19 cellular contexts compared by ENCODE assay signal in the genomic region with DNA sequence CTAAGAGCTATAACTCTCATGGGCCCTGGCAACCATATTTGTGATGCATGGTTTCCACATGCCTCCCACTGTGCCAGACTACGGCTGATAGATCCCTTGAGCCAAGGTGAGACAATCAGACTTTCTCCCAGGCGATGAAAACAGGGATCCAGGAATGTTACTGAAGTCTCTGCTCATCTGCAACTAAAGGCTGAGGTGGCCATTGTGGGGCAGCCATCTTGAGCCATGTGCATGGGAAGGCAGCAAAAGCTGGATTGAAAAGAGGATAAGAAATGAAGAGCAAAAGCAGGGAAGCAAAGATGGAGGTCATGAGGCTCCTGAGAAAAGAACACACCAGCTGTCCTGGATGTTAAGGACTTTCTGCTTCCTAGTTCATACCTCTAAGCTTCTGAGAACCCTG. TPM values are rescaled to one million over a fixed set of nuclear protein-coding genes. Genes with fewer than 3 reads are reported as not detected.
DNase-seq lines count a peak whose midpoint lies in the region; ATAC-seq, FAIRE-seq and TF ChIP-seq lines count a peak whose summit lies in the region.
"Had no signal": no experiment of that assay in that cellular context is flagged by ENCODE, and none has a peak within 500 bp of the region (broad histone marks: within the 10 kb centered on the region; RNA-seq: fewer than 3 reads in every experiment).

No MANE protein-coding gene starts in this region.

- no peak overlapping the region for H2AFZ ChIP-seq in HepG2 (ENCODE audit: low read length)

- TF ChIP-seq RAD21 in HepG2 (CRISPR knock-in tag; IDR thresholded peaks at IDR 0.05), result no peak

- POLR2A ChIA-PET in HepG2 (lab: Yijun Ruan, JAX), result no interaction called here

- in situ Hi-C loops in HepG2 (cut with HindIII; ENCODE audit: extremely low pct_ligation_motif_present, low pct_unique_long_range_greater_than_20kb), result no loop called here

- no peaks in the 10 kb centered on the region for H3K79me1 ChIP-seq in mesendoderm (ENCODE audit: low read length)

- H3K79me2 ChIP-seq in HepG2 (ENCODE audit: insufficient read depth, low read length) (peaks cover 54% of the 10 kb centered on the region), mesendoderm (ENCODE audit: control insufficient read depth, insufficient read depth, low read length) (peaks cover 84% of the 10 kb centered on the region)

- no peak overlapping the region for H3K4ac ChIP-seq in mesendoderm (ENCODE audit: low read depth, low read length)

- no peak overlapping the region for H2BK15ac ChIP-seq in mesendoderm (replicated peaks; ENCODE audit: low read depth)

- H4K20me1 ChIP-seq in HepG2 (ENCODE audit: insufficient read depth, low read length), result peaks cover 7% of the 10 kb centered on the region; the same call in 1 of the 2 replicates

- H3K9me3 ChIP-seq in HepG2 (ENCODE audit: low read length), result no peaks in the 10 kb centered on the region
- H3K9me3 ChIP-seq in right lobe of liver, result no peaks in the 10 kb centered on the region
- no peaks in the 10 kb centered on the region for H3K9me3 ChIP-seq in vagina
- H3K9me3 ChIP-seq in aorta (ENCODE audit: control insufficient read depth, low read length), result no peaks in the 10 kb centered on the region
- H3K9me3 ChIP-seq: Peyer's patch, SK-N-SH had no signal

- TF ChIP-seq POLR2A in HepG2 (IDR thresholded peaks at IDR 0.05; ENCODE audit: insufficient read depth in 1 of 2, low read depth in 2 of 2, low read length in 2 of 2), result no peak
- no peak for TF ChIP-seq POLR2A in right lobe of liver (IDR thresholded peaks at IDR 0.05)
- no peak for TF ChIP-seq POLR2A in vagina (IDR thresholded peaks at IDR 0.05)

- H2BK120ac ChIP-seq in mesendoderm (ENCODE audit: low read depth, low read length), result no peak overlapping the region

- H3K27ac ChIP-seq in HepG2 (ENCODE audit: extremely low read length, insufficient read depth, low read length) (no peak overlapping the region), right lobe of liver (no peak overlapping the region), mesendoderm (ENCODE audit: low read depth, low read length) (no peak overlapping the region), vagina (no peak overlapping the region), aorta (ENCODE audit: low read depth in 1 of 2, low read length in 2 of 2) (no peak overlapping the region)
- H3K27ac ChIP-seq: Peyer's patch had no signal

- H3K4me2 ChIP-seq in HepG2 (ENCODE audit: low read depth, low read length) (peak overlapping the region; percentile 1; the same call in 1 of the 2 replicates), mesendoderm (ENCODE audit: low read length) (no peak overlapping the region)
- H3K4me2 ChIP-seq: SK-N-SH had no signal

- CTCF ChIA-PET in HepG2 (lab: Yijun Ruan, JAX; ENCODE audit: low intra/inter-chr PET ratio, low total read pairs), result no interaction called here

- H3K4me3 ChIP-seq in HepG2 (replicated peaks in 1 of 3; ENCODE audit: insufficient read depth in 1 of 3, low read depth in 2 of 3, low read length in 3 of 3), result no peak overlapping the region
- no peak overlapping the region for H3K4me3 ChIP-seq in right lobe of liver
- H3K4me3 ChIP-seq in mesendoderm (ENCODE audit: low read length), result no peak overlapping the region
- H3K4me3 ChIP-seq in vagina, result no peak overlapping the region
- H3K4me3 ChIP-seq in aorta (ENCODE audit: low read length in 2 of 2), result no peak overlapping the region

- TF ChIP-seq CTCF in HepG2 (CRISPR knock-in tag; IDR thresholded peaks at IDR 0.05) (no peak), right lobe of liver (IDR thresholded peaks at IDR 0.05) (no peak), vagina (IDR thresholded peaks at IDR 0.05) (no peak)

- H3K18ac ChIP-seq in mesendoderm (ENCODE audit: low read length), result no peak overlapping the region

- H3K36me3 ChIP-seq in HepG2 (replicated peaks in 1 of 2; ENCODE audit: control insufficient read depth in 1 of 2, insufficient read depth in 2 of 2, low read length in 2 of 2), result no peaks in the 10 kb centered on the region
- no peaks in the 10 kb centered on the region for H3K36me3 ChIP-seq in right lobe of liver
- no peaks in the 10 kb centered on the region for H3K36me3 ChIP-seq in mesendoderm (ENCODE audit: control insufficient read depth, insufficient read depth, low read length)
- H3K36me3 ChIP-seq in vagina, result no peaks in the 10 kb centered on the region
- no peaks in the 10 kb centered on the region for H3K36me3 ChIP-seq in aorta (ENCODE audit: control insufficient read depth in 1 of 2, insufficient read depth in 2 of 2, low read length in 1 of 2)
- H3K36me3 ChIP-seq: Peyer's patch had no signal

- no peak overlapping the region for H3K9ac ChIP-seq in HepG2 (ENCODE audit: insufficient read depth, low read depth, low read length)
- no peak overlapping the region for H3K9ac ChIP-seq in mesendoderm (ENCODE audit: low read length)
- H3K9ac ChIP-seq: SK-N-SH had no signal

- intact Hi-C loops in HepG2 (cut with micrococcal nuclease; ENCODE audit: unreplicated experiment), result no loop called here
- intact Hi-C loops in right lobe of liver (cut with DNase I), result no loop called here
- intact Hi-C loops in vagina (cut with DNase I), result no loop called here
- intact Hi-C loops in aorta (cut with DNase I), result no loop called here

- H3K56ac ChIP-seq in mesendoderm (ENCODE audit: low read length), result no peak overlapping the region

- H4K5ac ChIP-seq in mesendoderm (ENCODE audit: low read length), result peak overlapping the region; percentile 37

- no peak overlapping the region for H2AK5ac ChIP-seq in mesendoderm (ENCODE audit: low read length)

- BruUV-seq in HepG2 (replicated peaks; lab: Mats Ljungman, UMichigan), result no TSS peak

- H4K8ac ChIP-seq in mesendoderm (ENCODE audit: low read depth, low read length), result no peak overlapping the region

- H3K4me1 ChIP-seq in HepG2 (ENCODE audit: insufficient read depth, low read length) (no peaks in the 10 kb centered on the region), right lobe of liver (peaks cover 0 to 3% (median under 1%) of the 10 kb centered on the region in 4 donors), mesendoderm (ENCODE audit: control insufficient read depth, low read depth, low read length) (peaks cover 13% of the 10 kb centered on the region), vagina (peaks cover 4% of the 10 kb centered on the region), aorta (ENCODE audit: control insufficient read depth in 1 of 2, insufficient read depth in 2 of 2, low read length in 2 of 2) (peaks cover 0 to 2% of the 10 kb centered on the region in 2 donors)

- DNase-seq in HepG2 (ENCODE audit: low spot score) (no peak), right lobe of liver (no peak), NCI-H69 (lab: John Stamatoyannopoulos, UW) (peak; percentile 45), mesendoderm (no peak), vagina (ENCODE audit: extremely low spot score in 2 of 2) (no peak), aorta (no peak)
- DNase-seq: CD8-positive, alpha-beta memory T cell; EL; H7; IMR-90; MV-4-11; NCI-H1436 treated with DMSO at 0.1 percent for 48 hours; NCI-H2081; NCI-H226; NCI-H82; Peyer's patch; Right ventricle myocardium superior; SK-N-SH had no signal

- H3K27me3 ChIP-seq in HepG2 (ENCODE audit: control insufficient read depth in 1 of 2, insufficient read depth in 2 of 2, low read length in 2 of 2) (peaks cover 0 to 12% of the 10 kb centered on the region in 2 experiments; a peak in 2 of 5 replicates), right lobe of liver (peaks cover 0 to 2% of the 10 kb centered on the region in 2 donors), mesendoderm (ENCODE audit: insufficient read depth, low read length, poor library complexity) (no peaks in the 10 kb centered on the region), vagina (no peaks in the 10 kb centered on the region), aorta (ENCODE audit: control insufficient read depth in 1 of 2, insufficient read depth in 2 of 2, low read length in 1 of 2) (peaks cover 0 to 1% of the 10 kb centered on the region in 2 donors)
- H3K27me3 ChIP-seq: Peyer's patch had no signal

- no peak for FAIRE-seq in HepG2 (lab: Jason Lieb, UNC)

- no peak overlapping the region for H2BK5ac ChIP-seq in mesendoderm (ENCODE audit: low read length)

- 40% methylated on average over 2 of the region's 2 CpGs for WGBS in HepG2 (ENCODE audit: low lambda C conversion rate)
- 86% methylated on average over 2 of the region's 2 CpGs for WGBS in right lobe of liver (ENCODE audit: insufficient coverage, low coverage, low lambda C conversion rate, missing lambda C conversion rate)
- no CpG with 5 or more reads among the region's 2 CpGs for WGBS in mesendoderm (ENCODE audit: extremely low coverage, insufficient coverage, low lambda C conversion rate)
- WGBS in aorta, 2 donors, result 82 to 93% methylated on average over 2 of the region's 2 CpGs

- no peak overlapping the region for H3K23ac ChIP-seq in mesendoderm (ENCODE audit: low read length)

- no peak for TF ChIP-seq EP300 in HepG2 (IDR thresholded peaks at IDR 0.05; ENCODE audit: low read depth in 2 of 2, low read length in 2 of 2)
- no peak for TF ChIP-seq EP300 in HepG2 (CRISPR knock-in tag; IDR thresholded peaks at IDR 0.05; ENCODE audit: borderline replicate concordance)

- ATAC-seq in HepG2 (no peak), right lobe of liver (no peak), GM21825 (IDR thresholded peaks at IDR 0.05; ENCODE audit: unreplicated experiment) (no peak), aorta (ENCODE audit: low FRiP score) (no peak)

RNA-seq across cellular contexts. Expression of a gene that starts 5.5 kb away (rescaled TPM):
- total RNA-seq in HepG2 (2016; rRNA removed; fragmentation: Illumina TruSeq; extraction: Trizol) (0.18 TPM in 2 replicates), right lobe of liver (10 to 100 TPM in 1 of 6 experiments, 1 to 10 TPM in 5; 1.9 to 25.4 (median 2.1) TPM), vagina (10.3 TPM), aorta (10 to 100 TPM; 23.9 to 46.7 TPM)
- not detected in 2 replicates for total RNA-seq in HepG2 (2016; cell fraction: cytosol; rRNA removed; fragmentation: Illumina TruSeq; extraction: Trizol; ENCODE audit: low read depth)
- 0.13 and 0.39 TPM in 2 replicates for total RNA-seq in HepG2 (2016; cell fraction: insoluble cytoplasmic fraction; rRNA removed; fragmentation: Illumina TruSeq; extraction: Trizol)
- 0.07 and 0.12 TPM in 2 replicates for total RNA-seq in HepG2 (2016; cell fraction: membrane; rRNA removed; fragmentation: Illumina TruSeq; extraction: Trizol)
- not detected in 2 replicates for total RNA-seq in HepG2 (2016; cell fraction: nucleus; rRNA removed; fragmentation: Illumina TruSeq; extraction: Trizol)
- polyA plus RNA-seq in HepG2 (2011; rRNA removed) (27.3 and 30.1 TPM in 2 replicates), aorta (10 to 100 TPM in 1 of 2 donors, under 1 TPM in 1; 0.33 to 15.7 TPM)
- 13.7 and 27.8 TPM in 2 replicates for polyA plus RNA-seq in HepG2 (2011; cell fraction: cytosol; rRNA removed)
- polyA plus RNA-seq in HepG2 (2011; cell fraction: nucleus; rRNA removed), result 14.1 and 18.4 TPM in 2 replicates
- 89.8 and 101 TPM in 2 replicates for polyA plus RNA-seq in HepG2 (2012)
- not detected in 2 replicates for polyA plus RNA-seq in HepG2 (2016; cell fraction: cytosol; fragmentation: Illumina TruSeq; extraction: Trizol; ENCODE audit: low read depth)
- 0.11 and 0.19 TPM in 2 replicates for polyA plus RNA-seq in HepG2 (2016; cell fraction: insoluble cytoplasmic fraction; fragmentation: Illumina TruSeq; extraction: Trizol; ENCODE audit: low read depth)
- 0.17 TPM in 1 of 2 replicates, not detected in the other for polyA plus RNA-seq in HepG2 (2016; cell fraction: membrane; fragmentation: Illumina TruSeq; extraction: Trizol; ENCODE audit: low read depth)
- polyA plus RNA-seq in HepG2 (2016; cell fraction: nucleus; fragmentation: Illumina TruSeq; extraction: Trizol; ENCODE audit: insufficient read depth, low read depth), result not detected in 2 replicates
- 8.9 and 29.0 TPM in 2 replicates for polyA minus RNA-seq in HepG2 (2011; rRNA and poly(A)+ RNA removed; ENCODE audit: low replicate concordance)
- polyA minus RNA-seq in HepG2 (2011; cell fraction: cytosol; rRNA and poly(A)+ RNA removed), result 24.4 and 43.2 TPM in 2 replicates
- 23.8 and 49.0 TPM in 2 replicates for polyA minus RNA-seq in HepG2 (2011; cell fraction: nucleus; rRNA and poly(A)+ RNA removed)
- 24.2 TPM for polyA plus RNA-seq in mesendoderm (2013, experiment 1 of 2)
- polyA plus RNA-seq in mesendoderm (2013, experiment 2 of 2), result 24.5 TPM
